ENCODE assay signal across 6 cellular contexts in genomic region chr5:69995543-69995942, GRCh38. TPM values are rescaled to one million over a fixed set of nuclear protein-coding genes. Genes with fewer than 3 reads are reported as not detected.
DNase-seq lines count a peak whose midpoint lies in the region; ATAC-seq and TF ChIP-seq lines count a peak whose summit lies in the region.
"Not testable (repeated sequence)": the region's sequence is repeated elsewhere in the genome, so short reads cannot be mapped to it uniquely, and the experiment has no call there.

No MANE protein-coding gene starts in this region.

- H3K27ac ChIP-seq in GM23338 (ENCODE audit: low read depth); PC-3 (ENCODE audit: low read length); foreskin keratinocyte: not testable (repeated sequence)

- H3K9ac ChIP-seq in PC-3 (ENCODE audit: low read length), result not testable (repeated sequence)

- CTCF ChIA-PET in PC-3 (lab: Charles Lee); WTC11 (lab: Charles Lee): not testable (repeated sequence)

- H3K9me3 Mint-ChIP-seq in GM23338; WTC11; activated T-helper 17 cell treated with anti-CD3 and anti-CD28 coated beads, Interleukin-2, amount 50 U/mL, for 72 hours: not testable (repeated sequence)

- H3K27ac Mint-ChIP-seq in GM23338; WTC11; activated T-helper 17 cell treated with anti-CD3 and anti-CD28 coated beads, Interleukin-2, amount 50 U/mL, for 72 hours: not testable (repeated sequence)

- H2AFZ ChIP-seq in GM23338; PC-3 (ENCODE audit: low read length): not testable (repeated sequence)

- not testable (repeated sequence) for TF ChIP-seq CTCF in GM23338 (conservative IDR thresholded peaks at IDR 0.05; ENCODE audit: low read depth in 2 of 2); PC-3 (conservative IDR thresholded peaks at IDR 0.05; ENCODE audit: low read depth, low read length); WTC11 (IDR thresholded peaks at IDR 0.05); foreskin keratinocyte (conservative IDR thresholded peaks at IDR 0.05)

- not testable (repeated sequence) for H3K4me1 Mint-ChIP-seq in GM23338; WTC11; activated T-helper 17 cell treated with anti-CD3 and anti-CD28 coated beads, Interleukin-2, amount 50 U/mL, for 72 hours

- H3K27me3 Mint-ChIP-seq in GM23338 (ENCODE audit: insufficient read depth, low read depth, poor library complexity); WTC11 (ENCODE audit: low read depth); activated T-helper 17 cell treated with anti-CD3 and anti-CD28 coated beads, Interleukin-2, amount 50 U/mL, for 72 hours: not testable (repeated sequence)

- H3K36me3 Mint-ChIP-seq in GM23338 (ENCODE audit: low read depth); WTC11; activated T-helper 17 cell treated with anti-CD3 and anti-CD28 coated beads, Interleukin-2, amount 50 U/mL, for 72 hours (ENCODE audit: low read depth): not testable (repeated sequence)

- ATAC-seq in GM23338 (peak; percentile 65), PC-3 (peak; percentile 63), WTC11 (peak; percentile 72), foreskin keratinocyte (peak; percentile 97)
- peak; percentile 21 for ATAC-seq in activated T-helper 17 cell treated with anti-CD3 and anti-CD28 coated beads, Interleukin-2, amount 50 U/mL, for 72 hours (replicated peaks)
- peak; percentile 55 for ATAC-seq in stimulated activated naive CD8-positive, alpha-beta T cell treated with anti-CD3 and anti-CD28 coated beads, Interleukin-15, Interleukin-2, amounts not matched to agents 100 U/mL and 50 U/mL, for 24 hours

- H3K4me3 ChIP-seq in GM23338; PC-3 (ENCODE audit: low read length): not testable (repeated sequence)

- not testable (repeated sequence) for H3K4me2 ChIP-seq in GM23338; PC-3 (ENCODE audit: low read length)

- not testable (repeated sequence) for H3K4me1 ChIP-seq in GM23338 (ENCODE audit: insufficient read depth); PC-3 (ENCODE audit: insufficient read depth, low read length); foreskin keratinocyte

- not testable (repeated sequence) for BruUV-seq in PC-3 (replicated peaks; lab: Mats Ljungman, UMichigan)

- H3K4me3 Mint-ChIP-seq in GM23338; WTC11; activated T-helper 17 cell treated with anti-CD3 and anti-CD28 coated beads, Interleukin-2, amount 50 U/mL, for 72 hours: not testable (repeated sequence)

- POLR2A ChIA-PET in PC-3 (lab: Charles Lee; ENCODE audit: unreplicated experiment); WTC11 (lab: Charles Lee): not testable (repeated sequence)

- not testable (repeated sequence) for DNase-seq in GM23338 (ENCODE audit: low spot score); PC-3; WTC11 (ENCODE audit: low spot score); foreskin keratinocyte; stimulated activated naive CD8-positive, alpha-beta T cell treated with anti-CD3 and anti-CD28 coated beads, Interleukin-15, Interleukin-2, amounts not matched to agents 100 U/mL and 50 U/mL, for 24 hours

- not testable (repeated sequence) for H4K20me1 ChIP-seq in GM23338 (replicated peaks; ENCODE audit: insufficient read depth); PC-3 (ENCODE audit: low read length)

- H3K27me3 ChIP-seq in GM23338 (ENCODE audit: insufficient read depth); PC-3 (ENCODE audit: low read length); foreskin keratinocyte: not testable (repeated sequence)

- not testable (repeated sequence) for H3K36me3 ChIP-seq in GM23338 (ENCODE audit: insufficient read depth); PC-3 (ENCODE audit: low read depth, low read length)

- not testable (repeated sequence) for H3K9me3 ChIP-seq in PC-3 (ENCODE audit: low read length)

- H3K9me2 ChIP-seq in GM23338 (ENCODE audit: insufficient read depth); PC-3 (replicated peaks; ENCODE audit: low read length): not testable (repeated sequence)

- H3K79me2 ChIP-seq in GM23338 (replicated peaks; ENCODE audit: insufficient read depth); PC-3 (ENCODE audit: low read length): not testable (repeated sequence)

- intact Hi-C loops in PC-3 (cut with micrococcal nuclease), result not testable (repeated sequence)

- not testable (repeated sequence) for H3F3A ChIP-seq in GM23338 (replicated peaks; ENCODE audit: low read depth); PC-3 (ENCODE audit: low read length, unreplicated experiment)

RNA-seq across cellular contexts. Expression of gene SERF1B, which starts 29.5 kb away (rescaled TPM):
- 20.9 and 47.5 TPM in 2 replicates for total RNA-seq in GM23338 (2014; rRNA removed; shearing (Covaris generic))
- 370 and 377 TPM in 2 replicates for polyA plus RNA-seq in GM23338 (2016; fragmentation: Nextera tagmentation; extraction: Ambion mirVana)
- total RNA-seq in PC-3 (2014; rRNA removed), result 52.0 and 59.6 TPM in 2 replicates
- 58.9 to 67.1 TPM (median 60.4 TPM) in 3 replicates for total RNA-seq in WTC11 (2021)
- 10 to 100 TPM in 1 of 2 donors, 1 to 10 TPM in 1; 5.2 to 15.8 TPM for total RNA-seq in activated T-helper 17 cell treated with anti-CD3 and anti-CD28 coated beads, Interleukin-2, amount 50 U/mL, for 72 hours
- 51.1 and 52.1 TPM in 2 replicates for total RNA-seq in foreskin keratinocyte
- polyA plus RNA-seq in foreskin keratinocyte, result 74.4 and 75.4 TPM in 2 replicates

RNA-seq across cellular contexts. Expression of gene SMN2, which starts 53.9 kb away (rescaled TPM):
- 81.9 and 108 TPM in 2 replicates for total RNA-seq in GM23338 (2014; rRNA removed; shearing (Covaris generic))
- polyA plus RNA-seq in GM23338 (2016; fragmentation: Nextera tagmentation; extraction: Ambion mirVana) (61.0 and 105 TPM in 2 replicates), foreskin keratinocyte (20.8 and 39.0 TPM in 2 replicates)
- total RNA-seq in PC-3 (2014; rRNA removed) (31.6 and 42.2 TPM in 2 replicates), WTC11 (2021) (90.9 to 128 TPM (median 94.5 TPM) in 3 replicates), foreskin keratinocyte (36.2 and 48.5 TPM in 2 replicates)
- 100 to 1,000 TPM in 1 of 2 donors, 10 to 100 TPM in 1; 55.0 to 101 TPM for total RNA-seq in activated T-helper 17 cell treated with anti-CD3 and anti-CD28 coated beads, Interleukin-2, amount 50 U/mL, for 72 hours

Comparison
In these comparisons a context has a peak if more than half of its experiments do, and no peak if none do; other contexts are left out.
1. ATAC-seq: peak in every context shown above with its lines; median percentile 97 in foreskin keratinocyte; 72 in WTC11; 65 in GM23338; 63 in PC-3; 55 in stimulated activated naive CD8-positive, alpha-beta T cell treated with anti-CD3 and anti-CD28 coated beads, Interleukin-15, Interleukin-2, amounts not matched to agents 100 U/mL and 50 U/mL, for 24 hours; 21 in activated T-helper 17 cell treated with anti-CD3 and anti-CD28 coated beads, Interleukin-2, amount 50 U/mL, for 72 hours.